In genomic region chr4:52996261-52997131, GRCh38 we compare ENCODE assay signal across 1 cellular context.
A peak's percentile ranks its signal among the peaks of the same experiment; 100 is the strongest.
TF ChIP-seq lines count a peak whose summit lies in the region.

No MANE protein-coding gene starts in this region.

TF ChIP-seq in SK-N-SH, 30 proteins besides CTCF, POLR2A, EP300 and RAD21 (continued from another document):
- TF ChIP-seq ZBTB33 (IDR thresholded peaks at IDR 0.05; ENCODE audit: borderline replicate concordance, low read depth) (no peak), TEAD4 (IDR thresholded peaks at IDR 0.05; ENCODE audit: borderline replicate concordance, insufficient read depth) (peak; percentile 59), POLR2AphosphoS5 (IDR thresholded peaks at IDR 0.05; ENCODE audit: low read depth, low read length) (peak; percentile 61), MEF2A (IDR thresholded peaks at IDR 0.05; ENCODE audit: borderline replicate concordance, low read depth) (no peak), SIN3A (IDR thresholded peaks at IDR 0.05; ENCODE audit: borderline replicate concordance, low read depth, low read length) (no peak), IRF3 (IDR thresholded peaks at IDR 0.05; ENCODE audit: low read depth, low read length) (no peak), TAF1 (IDR thresholded peaks at IDR 0.05; ENCODE audit: borderline replicate concordance, low read depth, low read length) (no peak), ELF1 (IDR thresholded peaks at IDR 0.05) (no peak), GABPA (IDR thresholded peaks at IDR 0.05; ENCODE audit: low read depth) (no peak), NRF1 (IDR thresholded peaks at IDR 0.05; ENCODE audit: low read depth, low read length) (no peak), REST (IDR thresholded peaks at IDR 0.05; ENCODE audit: low read depth, low read length) (0 out of 2 replicates have a peak, but pooled peaks have one; percentile 39), SMC3 (IDR thresholded peaks at IDR 0.05; ENCODE audit: low read depth, low read length) (no peak), YY1 (IDR thresholded peaks at IDR 0.05; ENCODE audit: low read depth) (no peak), FOXM1 (IDR thresholded peaks at IDR 0.05; ENCODE audit: low read depth) (0 out of 2 replicates have a peak, but pooled peaks have one; percentile 54), TCF12 (IDR thresholded peaks at IDR 0.05) (peak; percentile 89), MXI1 (IDR thresholded peaks at IDR 0.05; ENCODE audit: low read depth, low read length) (peak; percentile 23; the same call in 1 of the 2 replicates), RCOR1 (IDR thresholded peaks at IDR 0.05; ENCODE audit: low read length) (peak; percentile 90), GATA2 (CRISPR knock-in tag; IDR thresholded peaks at IDR 0.05) (peak; percentile 73), JUND (IDR thresholded peaks at IDR 0.05) (peak; percentile 47; the same call in 1 of the 2 replicates), FOXJ3 (CRISPR knock-in tag; IDR thresholded peaks at IDR 0.05) (peak; percentile 65; the same call in 1 of the 2 replicates), RXRA (IDR thresholded peaks at IDR 0.05; ENCODE audit: borderline replicate concordance, low read depth) (peak; percentile 58; the same call in 1 of the 2 replicates), EZH2phosphoT487 (IDR thresholded peaks at IDR 0.05; ENCODE audit: borderline replicate concordance, low read depth) (no peak), NFIC (IDR thresholded peaks at IDR 0.05; ENCODE audit: borderline replicate concordance) (peak; percentile 85), RFX5 (IDR thresholded peaks at IDR 0.05; ENCODE audit: low read length) (no peak; the same call in 1 of the 2 replicates)
- TF ChIP-seq, protein P1, sequence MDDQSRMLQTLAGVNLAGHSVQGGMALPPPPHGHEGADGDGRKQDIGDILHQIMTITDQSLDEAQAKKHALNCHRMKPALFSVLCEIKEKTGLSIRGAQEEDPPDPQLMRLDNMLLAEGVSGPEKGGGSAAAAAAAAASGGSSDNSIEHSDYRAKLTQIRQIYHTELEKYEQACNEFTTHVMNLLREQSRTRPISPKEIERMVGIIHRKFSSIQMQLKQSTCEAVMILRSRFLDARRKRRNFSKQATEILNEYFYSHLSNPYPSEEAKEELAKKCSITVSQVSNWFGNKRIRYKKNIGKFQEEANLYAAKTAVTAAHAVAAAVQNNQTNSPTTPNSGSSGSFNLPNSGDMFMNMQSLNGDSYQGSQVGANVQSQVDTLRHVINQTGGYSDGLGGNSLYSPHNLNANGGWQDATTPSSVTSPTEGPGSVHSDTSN (IDR thresholded peaks at IDR 0.05) = peak; percentile 87
- TF ChIP-seq, protein P2, sequence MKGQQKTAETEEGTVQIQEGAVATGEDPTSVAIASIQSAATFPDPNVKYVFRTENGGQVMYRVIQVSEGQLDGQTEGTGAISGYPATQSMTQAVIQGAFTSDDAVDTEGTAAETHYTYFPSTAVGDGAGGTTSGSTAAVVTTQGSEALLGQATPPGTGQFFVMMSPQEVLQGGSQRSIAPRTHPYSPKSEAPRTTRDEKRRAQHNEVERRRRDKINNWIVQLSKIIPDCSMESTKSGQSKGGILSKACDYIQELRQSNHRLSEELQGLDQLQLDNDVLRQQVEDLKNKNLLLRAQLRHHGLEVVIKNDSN (IDR thresholded peaks at IDR 0.05; ENCODE audit: borderline replicate concordance, low read depth) = no peak
- TF ChIP-seq, protein P3, sequence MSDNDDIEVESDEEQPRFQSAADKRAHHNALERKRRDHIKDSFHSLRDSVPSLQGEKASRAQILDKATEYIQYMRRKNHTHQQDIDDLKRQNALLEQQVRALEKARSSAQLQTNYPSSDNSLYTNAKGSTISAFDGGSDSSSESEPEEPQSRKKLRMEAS (IDR thresholded peaks at IDR 0.05; ENCODE audit: low read depth) = no peak
- TF ChIP-seq, protein P4, sequence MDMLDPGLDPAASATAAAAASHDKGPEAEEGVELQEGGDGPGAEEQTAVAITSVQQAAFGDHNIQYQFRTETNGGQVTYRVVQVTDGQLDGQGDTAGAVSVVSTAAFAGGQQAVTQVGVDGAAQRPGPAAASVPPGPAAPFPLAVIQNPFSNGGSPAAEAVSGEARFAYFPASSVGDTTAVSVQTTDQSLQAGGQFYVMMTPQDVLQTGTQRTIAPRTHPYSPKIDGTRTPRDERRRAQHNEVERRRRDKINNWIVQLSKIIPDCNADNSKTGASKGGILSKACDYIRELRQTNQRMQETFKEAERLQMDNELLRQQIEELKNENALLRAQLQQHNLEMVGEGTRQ (IDR thresholded peaks at IDR 0.05; ENCODE audit: borderline replicate concordance, low read depth, low read length) = no peak
